Comparison of ENCODE assay signal across 32 cellular contexts in the genomic region with DNA sequence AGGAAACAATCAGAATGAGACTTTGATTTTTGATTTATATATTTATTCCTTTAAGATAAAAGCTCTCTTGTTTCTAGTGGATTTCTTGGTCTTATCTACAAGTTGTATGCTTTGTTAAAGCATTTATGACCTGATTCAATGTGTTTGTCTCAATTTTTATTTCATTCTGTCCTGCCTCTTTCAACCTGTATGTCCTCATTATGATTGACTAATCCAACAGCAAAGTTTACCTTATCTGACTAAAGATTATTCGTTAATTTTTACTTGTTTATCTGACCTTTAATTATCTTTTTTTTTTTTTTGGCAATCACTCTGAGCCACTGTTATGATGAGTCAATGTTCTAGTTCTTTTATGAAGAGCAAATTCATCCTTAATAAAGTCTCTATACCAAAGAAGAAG. TPM values are rescaled to one million over a fixed set of nuclear protein-coding genes. Genes with fewer than 3 reads are reported as not detected.
"Had no signal": no experiment of that assay in that cellular context is flagged by ENCODE, and none has a peak within 500 bp of the region (broad histone marks: within the 10 kb centered on the region; RNA-seq: fewer than 3 reads in every experiment).

No MANE protein-coding gene starts in this region.

- H3K4me3 Mint-ChIP-seq: dendritic cell treated with granulocyte-macrophage colony-stimulating factor and Interleukin-4, amounts not matched to agents 40 ng/mL and 50 ng/mL, for 4 days; effector memory CD8-positive, alpha-beta T cell; endodermal cell; mesothelial cell of epicardium had no signal

- H3K4me1 ChIP-seq: esophagus squamous epithelium, gastrocnemius medialis, heart right ventricle, left lung, lower lobe of right lung had no signal

- FAIRE-seq: colon, endometrium had no signal

- H3K36me3 Mint-ChIP-seq: mesothelial cell of epicardium had no signal

- H3K27me3 ChIP-seq: esophagus squamous epithelium, gastrocnemius medialis, heart right ventricle, left lung had no signal

- H3K4me1 Mint-ChIP-seq: endodermal cell had no signal

- H3K27me3 Mint-ChIP-seq: dendritic cell treated with granulocyte-macrophage colony-stimulating factor and Interleukin-4, amounts not matched to agents 40 ng/mL and 50 ng/mL, for 4 days; effector memory CD8-positive, alpha-beta T cell had no signal

- H3K36me3 ChIP-seq: esophagus squamous epithelium, gastrocnemius medialis, heart right ventricle, left lung, lower lobe of right lung had no signal

- DNase-seq: effector CD8-positive, alpha-beta T cell; effector memory CD8-positive, alpha-beta T cell; endodermal cell; erythroblast; esophagus squamous epithelium; foreskin fibroblast; foreskin melanocyte; gastrocnemius medialis; glutamatergic neuron; head of caudate nucleus; heart right ventricle; hippocampal formation; islet precursor cell; kidney; kidney glomerular epithelial cell; left colon; left lung; left ventricle myocardium superior; lower lobe of right lung; mesenchymal stem cell; mucosa of descending colon had no signal

- H3K9me3 ChIP-seq: esophagus squamous epithelium, gastrocnemius medialis, heart right ventricle, left lung, lower lobe of right lung, mucosa of descending colon had no signal

- H3K9me3 Mint-ChIP-seq: dendritic cell treated with granulocyte-macrophage colony-stimulating factor and Interleukin-4, amounts not matched to agents 40 ng/mL and 50 ng/mL, for 4 days; effector memory CD8-positive, alpha-beta T cell; endodermal cell had no signal

- H3K27ac Mint-ChIP-seq: dendritic cell treated with granulocyte-macrophage colony-stimulating factor and Interleukin-4, amounts not matched to agents 40 ng/mL and 50 ng/mL, for 4 days; effector memory CD8-positive, alpha-beta T cell; endodermal cell; mesothelial cell of epicardium had no signal

- ATAC-seq: effector memory CD8-positive, alpha-beta T cell; esophagus mucosa; gastrocnemius medialis; heart right ventricle; left colon; left lung; left ventricle myocardium superior; lower lobe of right lung; mucosa of descending colon had no signal

- H3K27ac ChIP-seq: coronary artery, epithelial cell of prostate, esophagus squamous epithelium, gastrocnemius medialis, heart right ventricle, left lung, lower lobe of right lung had no signal

- H3K4me3 ChIP-seq: coronary artery, esophagus squamous epithelium, gastrocnemius medialis, heart right ventricle, left lung, lower lobe of right lung, mucosa of descending colon had no signal

RNA-seq across cellular contexts. Expression of gene UGT2A3, which starts 54.9 kb away (rescaled TPM):
- total RNA-seq: dermis microvascular lymphatic vessel endothelial cell, endodermal cell, esophagus mucosa, esophagus squamous epithelium, glomerular endothelial cell, heart right ventricle, left lung, left ventricle myocardium superior, lower lobe of right lung, lung microvascular endothelial cell, mesothelial cell of epicardium, myocyte had no signal
- polyA plus RNA-seq: heart right ventricle had no signal
